1 cellular context compared by ENCODE assay signal in genomic region chr14:103103461-103104388, GRCh38.
TF ChIP-seq lines count a peak whose summit lies in the region.

No MANE protein-coding gene starts in this region.

TF ChIP-seq in HepG2, 621 proteins besides CTCF, POLR2A, EP300 and RAD21 (continued from another document and continues in another):
- TF ChIP-seq ZNF407 (CRISPR knock-in tag; IDR thresholded peaks at IDR 0.05; ENCODE audit: not compliant biosample characterization) (no peak), HNRNPH1 (optimal IDR thresholded peaks at IDR 0.05; ENCODE audit: low read depth, low read length) (no peak), YEATS4 (CRISPR knock-in tag; IDR thresholded peaks at IDR 0.05; ENCODE audit: borderline replicate concordance) (no peak), TBX3 (IDR thresholded peaks at IDR 0.05; ENCODE audit: borderline replicate concordance) (peak; percentile 66; the same call in 1 of the 2 replicates), ZNF121 (CRISPR knock-in tag; IDR thresholded peaks at IDR 0.05) (peak; percentile 90), NR2C2 (CRISPR knock-in tag; IDR thresholded peaks at IDR 0.05; ENCODE audit: borderline replicate concordance) (peak; percentile 67), DDIT3 (CRISPR knock-in tag; IDR thresholded peaks at IDR 0.05) (no peak), ZNF605 (CRISPR knock-in tag; IDR thresholded peaks at IDR 0.05) (peak; percentile 53), ZSCAN22 (CRISPR knock-in tag; IDR thresholded peaks at IDR 0.05) (0 out of 2 replicates have a peak, but pooled peaks have one; percentile 56), SAP130 (CRISPR knock-in tag; IDR thresholded peaks at IDR 0.05; ENCODE audit: low read depth) (peak; percentile 84), ZNF558 (CRISPR knock-in tag; IDR thresholded peaks at IDR 0.05; ENCODE audit: borderline replicate concordance) (no peak), ZNF878 (CRISPR knock-in tag; IDR thresholded peaks at IDR 0.05) (peak; percentile 40; the same call in 1 of the 2 replicates), ZNF609 (CRISPR knock-in tag; IDR thresholded peaks at IDR 0.05; ENCODE audit: borderline replicate concordance) (peak; percentile 71; the same call in 1 of the 2 replicates), ZMYM2 (CRISPR knock-in tag; IDR thresholded peaks at IDR 0.05) (no peak), ZSCAN5A (CRISPR knock-in tag; IDR thresholded peaks at IDR 0.05; ENCODE audit: borderline replicate concordance) (peak; percentile 11; the same call in 1 of the 2 replicates), THAP9 (CRISPR knock-in tag; IDR thresholded peaks at IDR 0.05; ENCODE audit: borderline replicate concordance) (peak; percentile 36; the same call in 1 of the 2 replicates), TCF7 (IDR thresholded peaks at IDR 0.05; ENCODE audit: low read depth) (no peak), ZNF607 (CRISPR knock-in tag; IDR thresholded peaks at IDR 0.05; ENCODE audit: borderline replicate concordance) (peak; percentile 24; the same call in 1 of the 2 replicates), MAFK (conservative IDR thresholded peaks at IDR 0.05 in 1 of 2, IDR thresholded peaks at IDR 0.05 in 1 of 2; ENCODE audit: low read length in 2 of 2) (no peak), ZNF317 (CRISPR knock-in tag; IDR thresholded peaks at IDR 0.05) (peak; percentile 75), POLR2AphosphoS5 (IDR thresholded peaks at IDR 0.05; ENCODE audit: low read depth, low read length) (peak; percentile 61), SNAI1 (CRISPR knock-in tag; IDR thresholded peaks at IDR 0.05; ENCODE audit: borderline replicate concordance) (0 out of 2 replicates have a peak, but pooled peaks have one; percentile 23), MLXIP (CRISPR knock-in tag; IDR thresholded peaks at IDR 0.05; ENCODE audit: borderline replicate concordance) (no peak), SNRNP70 (IDR thresholded peaks at IDR 0.05; ENCODE audit: low read depth, low read length) (no peak), CENPX (CRISPR knock-in tag; IDR thresholded peaks at IDR 0.05) (no peak)
